Comparison of ENCODE assay signal across 8 cellular contexts in genomic region chrX:110316351-110317078, GRCh38. TPM values are rescaled to one million over a fixed set of nuclear protein-coding genes. Genes with fewer than 3 reads are reported as not detected.
DNase-seq lines count a peak whose midpoint lies in the region; ATAC-seq, FAIRE-seq and TF ChIP-seq lines count a peak whose summit lies in the region.

No MANE protein-coding gene starts in this region.

- H3K9ac ChIP-seq in GM23248: peak overlapping the region; percentile 98

- no peaks in the 10 kb centered on the region for H3K36me3 Mint-ChIP-seq in activated CD8-positive, alpha-beta T cell treated with anti-CD3 and anti-CD28 coated beads, Interleukin-2, amount 10 ng/mL, durations not matched to agents 7 days and 5 days (ENCODE audit: low read depth)

- H3K4me1 ChIP-seq in A549: peaks cover 19% of the 10 kb centered on the region; the same call in 2 of the 3 replicates
- peaks cover 21% of the 10 kb centered on the region; the same call in 1 of the 2 replicates for H3K4me1 ChIP-seq in GM23248 (ENCODE audit: insufficient read depth)
- H3K4me1 ChIP-seq in stomach: peaks cover 0 to 13% (median 3%) of the 10 kb centered on the region in 4 donors

- H4K20me1 ChIP-seq in GM23248 (ENCODE audit: insufficient read depth): no peaks in the 10 kb centered on the region; the same call in 1 of the 2 replicates

- no peaks in the 10 kb centered on the region for H3K27me3 Mint-ChIP-seq in activated CD8-positive, alpha-beta T cell treated with anti-CD3 and anti-CD28 coated beads, Interleukin-2, amount 10 ng/mL, durations not matched to agents 7 days and 5 days (ENCODE audit: low read depth)

- no peaks in the 10 kb centered on the region for H3K9me3 Mint-ChIP-seq in activated CD8-positive, alpha-beta T cell treated with anti-CD3 and anti-CD28 coated beads, Interleukin-2, amount 10 ng/mL, durations not matched to agents 7 days and 5 days (ENCODE audit: insufficient read depth)

- no peak for TF ChIP-seq CTCF in A549 (IDR thresholded peaks at IDR 0.05)
- TF ChIP-seq CTCF in stomach (IDR thresholded peaks at IDR 0.05): no peak

- H3F3A ChIP-seq in GM23248 (ENCODE audit: insufficient read depth): peaks cover 19% of the 10 kb centered on the region; the same call in 1 of the 2 replicates

- H3K9me3 ChIP-seq in A549 (no peaks in the 10 kb centered on the region), GM23248 (ENCODE audit: low read depth) (no peaks in the 10 kb centered on the region), stomach (no peaks in the 10 kb centered on the region)

- no peak for TF ChIP-seq RAD21 in A549 (conservative IDR thresholded peaks at IDR 0.05 in 1 of 2, IDR thresholded peaks at IDR 0.05 in 1 of 2)

- no peaks in the 10 kb centered on the region for H3K27me3 ChIP-seq in GM23248 (replicated peaks; ENCODE audit: insufficient read depth)
- H3K27me3 ChIP-seq in stomach: no peaks in the 10 kb centered on the region

- H3K4me3 Mint-ChIP-seq in activated CD8-positive, alpha-beta T cell treated with anti-CD3 and anti-CD28 coated beads, Interleukin-2, amount 10 ng/mL, durations not matched to agents 7 days and 5 days: peak overlapping the region; percentile 81

- H2AFZ ChIP-seq in GM23248: no peak overlapping the region

- TF ChIP-seq EP300 in A549 (IDR thresholded peaks at IDR 0.05) (no peak), stomach (IDR thresholded peaks at IDR 0.05) (no peak)

- CTCF ChIA-PET in A549 (lab: Yijun Ruan, JAX): interaction anchor here (0.7 to 1.8 kb wide), 5 partner anchors 12 to 731 kb away, joined by 3 to 7 read pairs (median 3); no protein-coding TSS in a partner anchor
- CTCF ChIA-PET in activated CD8-positive, alpha-beta T cell treated with anti-CD3 and anti-CD28 coated beads, Interleukin-2, amount 10 ng/mL, durations not matched to agents 7 days and 5 days (lab: Charles Lee): interaction anchor here (1.6 kb wide), 1 partner anchor 159 kb away, joined by 4 read pairs; no protein-coding TSS in a partner anchor

- POLR2A ChIA-PET in A549 (lab: Yijun Ruan, JAX): interaction anchor here (0.7 to 1.2 kb wide), 3 partner anchors 26 to 136 kb away, joined by 3 to 4 read pairs (median 3); no protein-coding TSS in a partner anchor
- POLR2A ChIA-PET in activated CD8-positive, alpha-beta T cell treated with anti-CD3 and anti-CD28 coated beads, Interleukin-2, amount 10 ng/mL, durations not matched to agents 7 days and 5 days (lab: Charles Lee): interaction anchor here (0.6 to 1.0 kb wide), 2 partner anchors 9 to 89 kb away, joined by 4 read pairs; no protein-coding TSS in a partner anchor

- WGBS in A549 (ENCODE audit: missing lambda C conversion rate): 3% methylated on average over 12 of the region's 12 CpGs
- 1% methylated on average over 12 of the region's 12 CpGs for WGBS in GM23248 (ENCODE audit: low coverage in 1 of 2, low lambda C conversion rate in 2 of 2, missing lambda C conversion rate in 2 of 2), 2 experiments
- 4 to 41% (median 15%) methylated on average over 12 of the region's 12 CpGs for WGBS in stomach, 5 donors

- H3K27ac Mint-ChIP-seq in activated CD8-positive, alpha-beta T cell treated with anti-CD3 and anti-CD28 coated beads, Interleukin-2, amount 10 ng/mL, durations not matched to agents 7 days and 5 days: peak overlapping the region; percentile 87

- ATAC-seq in A549: no peak; a peak in 1 of 6 replicates
- no peak for ATAC-seq in activated CD8-positive, alpha-beta T cell treated with anti-CD3 and anti-CD28 coated beads, Interleukin-2, amount 10 ng/mL, durations not matched to agents 7 days and 5 days
- no peak for ATAC-seq in GM18498 (IDR thresholded peaks at IDR 0.05; ENCODE audit: unreplicated experiment)

- H3K4me3 ChIP-seq in A549 (peak overlapping the region; percentile 96), GM23248 (peak overlapping the region; percentile 92), iPS-11a (ENCODE audit: low read depth, low read length) (peak overlapping the region; percentile 67), stomach (peak overlapping the region; percentile 65 to 74 (median 70))

- H3K36me3 ChIP-seq in GM23248 (ENCODE audit: low read depth) (no peaks in the 10 kb centered on the region), stomach (no peaks in the 10 kb centered on the region)

- TF ChIP-seq POLR2A in A549 (IDR thresholded peaks at IDR 0.05; ENCODE audit: low read length) (no peak), stomach (IDR thresholded peaks at IDR 0.05) (no peak)

- H3K4me2 ChIP-seq in A549 (peak overlapping the region; percentile 75), GM23248 (ENCODE audit: unreplicated experiment) (peak overlapping the region; percentile 88)

- H3K27ac ChIP-seq in A549 (peak overlapping the region; percentile 99), GM23248 (peak overlapping the region; percentile 81), stomach (peak overlapping the region in 3 of 5 donors; percentile 86 to 89 (median 87))

- FAIRE-seq in A549 (lab: Jason Lieb, UNC): no peak

- no peak for DNase-seq in A549 (ENCODE audit: low read depth in 1 of 2, low spot score in 1 of 2)
- DNase-seq in GM23248: peak; percentile 46
- no peak for DNase-seq in activated CD8-positive, alpha-beta T cell treated with anti-CD3 and anti-CD28 coated beads, Interleukin-2, amount 10 ng/mL, durations not matched to agents 7 days and 5 days
- DNase-seq in stomach: no peak
- no peak for DNase-seq in effector CD8-positive, alpha-beta T cell (lab: John Stamatoyannopoulos, UW)
- DNase-seq in NCI-H2029 (lab: John Stamatoyannopoulos, UW): no peak

- peaks cover 62% of the 10 kb centered on the region for H3K79me2 ChIP-seq in GM23248 (ENCODE audit: insufficient read depth)

- intact Hi-C loops in stomach (cut with DNase I; ENCODE audit: low total_unique reads): no loop called here

- in situ Hi-C loops in GM23248 (cut with MboI): no loop called here

- no peaks in the 10 kb centered on the region for H3K9me2 ChIP-seq in GM23248 (ENCODE audit: insufficient read depth)

- peaks cover 24% of the 10 kb centered on the region for H3K4me1 Mint-ChIP-seq in activated CD8-positive, alpha-beta T cell treated with anti-CD3 and anti-CD28 coated beads, Interleukin-2, amount 10 ng/mL, durations not matched to agents 7 days and 5 days (ENCODE audit: low read depth)

TF ChIP-seq in A549, 52 proteins besides CTCF, POLR2A, EP300 and RAD21 (continues in another document):
- no peak for TF ChIP-seq ZC3H11A (IDR thresholded peaks at IDR 0.05)
- TF ChIP-seq, protein P1, sequence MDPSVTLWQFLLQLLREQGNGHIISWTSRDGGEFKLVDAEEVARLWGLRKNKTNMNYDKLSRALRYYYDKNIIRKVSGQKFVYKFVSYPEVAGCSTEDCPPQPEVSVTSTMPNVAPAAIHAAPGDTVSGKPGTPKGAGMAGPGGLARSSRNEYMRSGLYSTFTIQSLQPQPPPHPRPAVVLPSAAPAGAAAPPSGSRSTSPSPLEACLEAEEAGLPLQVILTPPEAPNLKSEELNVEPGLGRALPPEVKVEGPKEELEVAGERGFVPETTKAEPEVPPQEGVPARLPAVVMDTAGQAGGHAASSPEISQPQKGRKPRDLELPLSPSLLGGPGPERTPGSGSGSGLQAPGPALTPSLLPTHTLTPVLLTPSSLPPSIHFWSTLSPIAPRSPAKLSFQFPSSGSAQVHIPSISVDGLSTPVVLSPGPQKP (IDR thresholded peaks at IDR 0.05; ENCODE audit: low read depth, low read length): no peak
- no peak for TF ChIP-seq BHLHE40 (IDR thresholded peaks at IDR 0.05; ENCODE audit: low read depth, low read length)
- no peak for TF ChIP-seq EHF (CRISPR knock-in tag; IDR thresholded peaks at IDR 0.05)
- TF ChIP-seq FOSL2 (IDR thresholded peaks at IDR 0.05): no peak
- no peak for TF ChIP-seq FOSL2 (CRISPR knock-in tag; IDR thresholded peaks at IDR 0.05)
- TF ChIP-seq, protein P2, sequence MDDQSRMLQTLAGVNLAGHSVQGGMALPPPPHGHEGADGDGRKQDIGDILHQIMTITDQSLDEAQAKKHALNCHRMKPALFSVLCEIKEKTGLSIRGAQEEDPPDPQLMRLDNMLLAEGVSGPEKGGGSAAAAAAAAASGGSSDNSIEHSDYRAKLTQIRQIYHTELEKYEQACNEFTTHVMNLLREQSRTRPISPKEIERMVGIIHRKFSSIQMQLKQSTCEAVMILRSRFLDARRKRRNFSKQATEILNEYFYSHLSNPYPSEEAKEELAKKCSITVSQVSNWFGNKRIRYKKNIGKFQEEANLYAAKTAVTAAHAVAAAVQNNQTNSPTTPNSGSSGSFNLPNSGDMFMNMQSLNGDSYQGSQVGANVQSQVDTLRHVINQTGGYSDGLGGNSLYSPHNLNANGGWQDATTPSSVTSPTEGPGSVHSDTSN (IDR thresholded peaks at IDR 0.05): no peak
- no peak for TF ChIP-seq TFCP2L1 (CRISPR knock-in tag; IDR thresholded peaks at IDR 0.05)
- no peak for TF ChIP-seq FOXS1 (CRISPR knock-in tag; IDR thresholded peaks at IDR 0.05)
- TF ChIP-seq JUN (IDR thresholded peaks at IDR 0.05): no peak
- no peak for TF ChIP-seq KDM5A (IDR thresholded peaks at IDR 0.05)
- no peak for TF ChIP-seq NPAS2 (CRISPR knock-in tag; IDR thresholded peaks at IDR 0.05; ENCODE audit: borderline replicate concordance)
- no peak for TF ChIP-seq GATA3 (IDR thresholded peaks at IDR 0.05; ENCODE audit: borderline replicate concordance)

RNA-seq across cellular contexts. Expression of gene AMMECR1, which starts 1.4 kb away (rescaled TPM):
- polyA plus RNA-seq in A549 (2011; rRNA removed) (12.6 and 13.7 TPM in 2 replicates), A549 (2017; fragmentation: RNase III; extraction: RNeasy Plus Mini Kit Qiagen cat#74134 plus additional on column Dnase treatment) (7.9 to 8.9 TPM (median 8.1 TPM) in 3 replicates), GM23248 (2016; fragmentation: Nextera tagmentation; extraction: Ambion mirVana) (15.3 and 18.3 TPM in 2 replicates), stomach (1 to 10 TPM; 2.3 to 3.1 (median 2.9) TPM)
- 3.9 and 4.2 TPM in 2 replicates for polyA plus RNA-seq in A549 (2012; cell fraction: cytosol; rRNA removed)
- 4.0 and 4.4 TPM in 2 replicates for polyA plus RNA-seq in A549 (2012; cell fraction: nucleus; rRNA removed)
- polyA minus RNA-seq in A549 (2011; rRNA and poly(A)+ RNA removed): 5.2 and 9.6 TPM in 2 replicates
- total RNA-seq in GM23248 (2014; rRNA removed; shearing (Covaris generic)): 17.1 and 17.2 TPM in 2 replicates
- total RNA-seq in activated CD8-positive, alpha-beta T cell treated with anti-CD3 and anti-CD28 coated beads, Interleukin-2, amount 10 ng/mL, durations not matched to agents 7 days and 5 days: 1 to 10 TPM; 7.3 to 7.5 TPM
- 10 to 100 TPM in 2 of 5 donors, 1 to 10 TPM in 2, under 1 TPM in 1; 0.45 to 28.7 (median 7.8) TPM for total RNA-seq in stomach

RNA-seq across cellular contexts. Expression of gene RTL9, which starts 42.1 kb away (rescaled TPM):
- 0.04 and 0.12 TPM in 2 replicates for polyA plus RNA-seq in A549 (2011; rRNA removed)
- polyA plus RNA-seq in A549 (2012; cell fraction: cytosol; rRNA removed): 0.01 TPM in 2 replicates
- polyA plus RNA-seq in A549 (2012; cell fraction: nucleus; rRNA removed): 0.02 and 0.06 TPM in 2 replicates
- polyA plus RNA-seq in A549 (2017; fragmentation: RNase III; extraction: RNeasy Plus Mini Kit Qiagen cat#74134 plus additional on column Dnase treatment): 0.05 to 0.06 TPM (median 0.05 TPM) in 3 replicates
- polyA minus RNA-seq in A549 (2011; rRNA and poly(A)+ RNA removed): 0.08 and 0.10 TPM in 2 replicates
- 0.13 and 0.97 TPM in 2 replicates for total RNA-seq in GM23248 (2014; rRNA removed; shearing (Covaris generic))
- 0.06 and 0.20 TPM in 2 replicates for polyA plus RNA-seq in GM23248 (2016; fragmentation: Nextera tagmentation; extraction: Ambion mirVana)
- not detected for total RNA-seq in activated CD8-positive, alpha-beta T cell treated with anti-CD3 and anti-CD28 coated beads, Interleukin-2, amount 10 ng/mL, durations not matched to agents 7 days and 5 days
- under 1 TPM in 1 of 5 donors, not detected in 4; under 0.01 TPM for total RNA-seq in stomach
- polyA plus RNA-seq in stomach: not detected
